ENCODE assay signal across 8 cellular contexts in genomic region chr2:121650554-121650930, GRCh38. TPM values are rescaled to one million over a fixed set of nuclear protein-coding genes. Genes with fewer than 3 reads are reported as not detected.
A peak's percentile ranks its signal among the peaks of the same experiment; 100 is the strongest.
DNase-seq lines count a peak whose midpoint lies in the region; ATAC-seq and TF ChIP-seq lines count a peak whose summit lies in the region.

No MANE protein-coding gene starts in this region.

- peak overlapping the region; percentile 94 for H3K27ac ChIP-seq in OCI-LY1 (ENCODE audit: low read depth, low read length, poor library complexity, severe bottlenecking)
- H3K27ac ChIP-seq in upper lobe of right lung, result peak overlapping the region; percentile 97

- H3K79me2 ChIP-seq in OCI-LY1 (ENCODE audit: insufficient read depth, low read length), result peaks cover 35% of the 10 kb centered on the region

- peak overlapping the region; percentile 89 for H3K4me3 Mint-ChIP-seq in MCF 10A (ENCODE audit: unreplicated experiment)
- peak overlapping the region; percentile 98 for H3K4me3 Mint-ChIP-seq in memory B cell

- DNase-seq in activated T-cell treated with anti-CD3 and anti-CD28 coated beads for 4 hours (peak; percentile 0), MCF 10A (ENCODE audit: unreplicated experiment) (no peak), memory B cell (ENCODE audit: low spot score in 2 of 2) (peak; percentile 5 to 26), upper lobe of right lung (no peak), NCI-H1105 (lab: John Stamatoyannopoulos, UW) (no peak)
- no peak for DNase-seq in activated T-cell treated with anti-CD3 and anti-CD28 coated beads, Interleukin-2, amount 50 U/mL, for 1 hour
- no peak for DNase-seq in NK-92 treated with Interleukin-12 subunit alpha and Interleukin-12 subunit beta, amount 100 ng/mL, for 24 hours (lab: John Stamatoyannopoulos, UW)

- H3K4me3 ChIP-seq in OCI-LY1 (ENCODE audit: low read depth, low read length, poor library complexity, severe bottlenecking) (peak overlapping the region; percentile 99), upper lobe of right lung (peak overlapping the region; percentile 88)

- H3K9ac ChIP-seq in OCI-LY1 (ENCODE audit: low read length), result peak overlapping the region; percentile 93

- CTCF ChIA-PET in MCF 10A (lab: Yijun Ruan, JAX), result interaction anchor here (0.5 to 2.7 kb wide), 6 partner anchors 14 to 168 kb away, joined by 3 to 9 read pairs (median 4); partner anchors contain the start of gene RNU4ATAC

- H3K27ac Mint-ChIP-seq in MCF 10A (ENCODE audit: low read depth, unreplicated experiment) (peak overlapping the region; percentile 97), memory B cell (peak overlapping the region; percentile 98)

- no peaks in the 10 kb centered on the region for H3F3A ChIP-seq in OCI-LY1 (ENCODE audit: insufficient read depth, low read length)

- H3K9me3 ChIP-seq in OCI-LY1 (ENCODE audit: low read length), result no peaks in the 10 kb centered on the region
- no peaks in the 10 kb centered on the region for H3K9me3 ChIP-seq in upper lobe of right lung

- peaks cover 4% of the 10 kb centered on the region; the same call in 1 of the 2 replicates for H3K36me3 ChIP-seq in OCI-LY1 (ENCODE audit: insufficient read depth, low read length)
- no peaks in the 10 kb centered on the region for H3K36me3 ChIP-seq in upper lobe of right lung

- peaks cover 17% of the 10 kb centered on the region for H3K4me1 Mint-ChIP-seq in MCF 10A (ENCODE audit: insufficient read depth, unreplicated experiment)
- H3K4me1 Mint-ChIP-seq in memory B cell, result peaks cover 31% of the 10 kb centered on the region

- no TSS peak for BruUV-seq in MCF 10A (replicated peaks; lab: Mats Ljungman, UMichigan)

- H3K9me3 Mint-ChIP-seq in MCF 10A (ENCODE audit: unreplicated experiment) (no peaks in the 10 kb centered on the region), memory B cell (no peaks in the 10 kb centered on the region)

- intact Hi-C loops in MCF 10A (cut with micrococcal nuclease) (no loop called here), upper lobe of right lung (cut with DNase I) (loop anchor here (10.0 kb wide), 1 partner anchor 116 kb away; the partner anchor contains the start of gene RNU4ATAC)

- H3K4me1 ChIP-seq in OCI-LY1 (ENCODE audit: insufficient read depth, low read length, severe bottlenecking) (peaks cover 37% of the 10 kb centered on the region), upper lobe of right lung (peaks cover 27% of the 10 kb centered on the region)

- H3K27me3 ChIP-seq in OCI-LY1 (ENCODE audit: insufficient read depth, low read length) (no peaks in the 10 kb centered on the region), upper lobe of right lung (no peaks in the 10 kb centered on the region)

- no peaks in the 10 kb centered on the region for H4K20me1 ChIP-seq in OCI-LY1 (ENCODE audit: insufficient read depth, low read length)

- H3K4me2 ChIP-seq in OCI-LY1 (ENCODE audit: low read length), result peak overlapping the region; percentile 83

- no peak for TF ChIP-seq CTCF in OCI-LY1 (IDR thresholded peaks at IDR 0.05; ENCODE audit: low read length)
- TF ChIP-seq CTCF in MCF 10A (IDR thresholded peaks at IDR 0.05; ENCODE audit: unreplicated experiment), result no peak
- no peak for TF ChIP-seq CTCF in upper lobe of right lung (IDR thresholded peaks at IDR 0.05)

- H2AFZ ChIP-seq in OCI-LY1 (ENCODE audit: low read length), result no peak overlapping the region

- H3K36me3 Mint-ChIP-seq in MCF 10A (ENCODE audit: insufficient read depth, unreplicated experiment), result peaks cover 22% of the 10 kb centered on the region
- peaks cover 8% of the 10 kb centered on the region for H3K36me3 Mint-ChIP-seq in memory B cell

- H3K27me3 Mint-ChIP-seq in MCF 10A (ENCODE audit: insufficient read depth, unreplicated experiment), result no peaks in the 10 kb centered on the region
- H3K27me3 Mint-ChIP-seq in memory B cell, result no peaks in the 10 kb centered on the region

- ATAC-seq in memory B cell (ENCODE audit: low read depth) (no peak), upper lobe of right lung (no peak)

- no peaks in the 10 kb centered on the region for H3K9me2 ChIP-seq in OCI-LY1 (ENCODE audit: low read depth, low read length)

- POLR2A ChIA-PET in MCF 10A (lab: Yijun Ruan, JAX), result interaction anchor here (0.7 to 5.6 kb wide), 25 partner anchors 8 to 160 kb away, joined by 3 to 141 read pairs (median 8); partner anchors contain the start of genes NIFK, RNU4ATAC and TSN

RNA-seq across cellular contexts. Expression of gene CLASP1, which starts 1.3 kb away (rescaled TPM):
- total RNA-seq in MCF 10A (2022), result 76.5 and 81.9 TPM in 2 replicates
- total RNA-seq in upper lobe of right lung, result 44.5 TPM

Comparison
In these comparisons a context has a peak if more than half of its experiments do, and no peak if none do; other contexts are left out.
1. DNase-seq: peak in activated T-cell treated with anti-CD3 and anti-CD28 coated beads for 4 hours (single experiment) and memory B cell (2 of 2); none in activated T-cell treated with anti-CD3 and anti-CD28 coated beads, Interleukin-2, amount 50 U/mL, for 1 hour (single experiment), MCF 10A (single experiment), upper lobe of right lung (single experiment), NK-92 treated with Interleukin-12 subunit alpha and Interleukin-12 subunit beta, amount 100 ng/mL, for 24 hours (single experiment) and NCI-H1105 (single experiment).